14 cellular contexts compared by ENCODE assay signal in the genomic region with DNA sequence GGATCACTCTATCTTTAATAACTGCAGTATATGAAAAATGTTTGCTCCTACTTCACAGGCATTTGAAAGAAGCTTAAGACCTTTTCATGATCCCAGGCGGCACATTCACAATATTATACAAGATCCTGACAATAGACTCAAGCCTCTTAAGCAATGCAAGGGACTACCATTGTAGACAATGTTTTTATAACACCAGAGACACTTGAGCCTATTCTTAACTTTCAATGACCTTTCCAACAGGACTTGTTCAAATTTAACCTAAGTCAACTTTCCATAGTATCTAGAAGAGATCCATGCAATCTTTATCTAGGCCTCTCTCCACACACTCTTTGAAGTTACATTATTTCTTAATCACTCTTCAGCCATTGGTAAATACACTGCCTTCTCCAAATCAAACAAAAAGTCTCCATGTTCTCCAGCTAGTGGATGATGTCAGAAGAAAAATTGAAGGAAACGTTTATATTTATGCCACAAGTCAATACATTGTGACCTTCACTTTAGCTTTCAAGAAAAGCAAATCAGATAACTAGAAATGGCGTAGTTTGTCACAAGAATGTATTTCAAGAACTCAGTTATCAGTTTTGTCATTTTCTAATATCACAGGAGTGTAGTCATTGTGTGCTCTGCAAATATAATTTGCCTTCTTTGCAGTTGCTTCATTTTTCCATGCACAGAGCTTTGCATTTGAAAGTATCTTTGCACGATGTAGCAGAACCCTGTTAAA.
"Had no signal": no experiment of that assay in that cellular context is flagged by ENCODE, and none has a peak within 500 bp of the region (broad histone marks: within the 10 kb centered on the region; RNA-seq: fewer than 3 reads in every experiment).

No MANE protein-coding gene starts in this region.

- H3K36me3 ChIP-seq: right atrium auricular region, transverse colon had no signal

- H3K27me3 ChIP-seq: right atrium auricular region, transverse colon had no signal

- H3K9me3 ChIP-seq: transverse colon had no signal

- DNase-seq: activated CD4-positive, alpha-beta T cell treated with anti-CD3 and anti-CD28 coated beads, Interleukin-2, amount 50 U/mL, for 1 hour; activated CD8-positive, alpha-beta memory T cell treated with anti-CD3 and anti-CD28 coated beads for 24 hours; activated naive CD8-positive, alpha-beta T cell treated with anti-CD3 and anti-CD28 coated beads for 36 hours; foreskin melanocyte; left colon; small intestine; stimulated activated CD4-positive, alpha-beta T cell treated with anti-CD3 and anti-CD28 coated beads, Interleukin-4, amount 100 ng/mL, for 24 hours; stimulated activated naive CD4-positive, alpha-beta T cell treated with Interleukin-2 at 50 U/mL for 16 hours; SW 1271; transverse colon had no signal

- ATAC-seq: activated CD4-positive, CD25-positive, alpha-beta regulatory T cell treated with anti-CD3 and anti-CD28 coated beads, Interleukin-2, amount 50 U/mL, for 24 hours; left colon; natural killer cell treated with Interleukin-12 subunit alpha and Interleukin-12 subunit beta and Interleukin-15 and Interleukin-18, amount 100 ng/mL, for 72 hours had no signal

- H3K4me1 ChIP-seq: right atrium auricular region had no signal

- H3K4me3 ChIP-seq: right atrium auricular region, transverse colon had no signal

- H3K27ac ChIP-seq: epithelial cell of prostate, right atrium auricular region, transverse colon had no signal
